In the genomic region with DNA sequence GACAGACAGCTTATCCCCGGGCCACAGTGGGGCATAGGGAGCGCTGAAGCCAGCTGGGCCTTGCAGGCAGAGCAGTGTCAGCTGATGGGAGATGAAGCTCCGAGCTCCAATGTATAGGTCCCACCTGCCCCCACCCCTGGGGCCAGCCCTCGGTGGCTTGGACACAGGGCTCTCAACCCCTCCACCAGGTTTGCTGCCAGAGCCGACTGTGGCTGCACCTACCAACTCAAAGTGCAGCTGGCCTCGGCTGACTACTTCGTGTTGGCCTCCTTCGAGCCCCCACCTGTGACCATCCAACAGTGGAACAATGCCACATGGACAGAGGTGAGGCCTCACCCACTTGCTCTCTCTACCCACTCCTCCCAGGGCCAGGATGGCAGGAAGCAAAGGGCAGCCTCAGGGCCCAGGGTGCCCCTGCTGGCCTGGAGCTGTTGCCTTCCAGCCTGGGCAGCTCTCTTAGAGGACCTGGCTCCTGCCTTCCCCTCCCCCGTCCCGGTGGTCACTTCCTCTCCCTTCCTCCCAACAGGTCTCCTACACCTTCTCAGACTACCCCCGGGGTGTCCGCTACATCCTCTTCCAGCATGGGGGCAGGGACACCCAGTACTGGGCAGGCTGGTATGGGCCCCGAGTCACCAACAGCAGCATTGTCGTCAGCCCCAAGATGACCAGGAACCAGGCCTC, we compare ENCODE assay signal across 23 cellular contexts. TPM values are rescaled to one million over a fixed set of nuclear protein-coding genes. Genes with fewer than 3 reads are reported as not detected.
"Had no signal": no experiment of that assay in that cellular context is flagged by ENCODE, and none has a peak within 500 bp of the region (broad histone marks: within the 10 kb centered on the region; RNA-seq: fewer than 3 reads in every experiment).

No MANE protein-coding gene starts in this region.

- DNase-seq: activated CD4-positive, alpha-beta memory T cell treated with anti-CD3 and anti-CD28 coated beads for 36 hours; activated CD4-positive, alpha-beta T cell treated with anti-CD3 and anti-CD28 coated beads for 1 hour; activated effector memory CD4-positive, alpha-beta T cell treated with anti-CD3 and anti-CD28 coated beads, Interleukin-2, amount 50 U/mL, for 16 hours; activated T-cell treated with anti-CD3 and anti-CD28 coated beads, Interleukin-2, amount 50 U/mL, for 48 hours; amniotic stem cell; caudate nucleus; cortex of kidney; effector CD8-positive, alpha-beta T cell; esophagus squamous epithelium; kidney glomerular epithelial cell; mesendoderm; occipital lobe; psoas muscle; SK-N-SH; spleen; T-cell; upper lobe of right lung had no signal

- H3K27me3 ChIP-seq: esophagus squamous epithelium, spleen, upper lobe of right lung had no signal

- FAIRE-seq: endothelial cell of umbilical vein had no signal

- H3K27me3 Mint-ChIP-seq: activated CD4-positive, alpha-beta memory T cell treated with anti-CD3 and anti-CD28 coated beads for 36 hours; activated naive CD8-positive, alpha-beta T cell; T-cell had no signal

- H3K4me3 ChIP-seq: esophagus squamous epithelium, psoas muscle, spleen, thoracic aorta, upper lobe of right lung had no signal

- H3K36me3 Mint-ChIP-seq: activated naive CD8-positive, alpha-beta T cell had no signal

- H3K9me3 Mint-ChIP-seq: activated CD4-positive, alpha-beta memory T cell treated with anti-CD3 and anti-CD28 coated beads for 36 hours; nephron; T-cell had no signal

- H3K9me3 ChIP-seq: esophagus squamous epithelium, psoas muscle, SK-N-SH, spleen, thoracic aorta, upper lobe of right lung had no signal

- H3K4me1 Mint-ChIP-seq: nephron had no signal

- H3K27ac Mint-ChIP-seq: activated CD4-positive, alpha-beta memory T cell treated with anti-CD3 and anti-CD28 coated beads for 36 hours; activated naive CD8-positive, alpha-beta T cell; nephron; T-cell had no signal

- H3K4me1 ChIP-seq: esophagus squamous epithelium, psoas muscle had no signal

- H3K27ac ChIP-seq: esophagus squamous epithelium, psoas muscle, spleen, thoracic aorta, upper lobe of right lung had no signal

- H3K4me2 ChIP-seq: SK-N-SH had no signal

- H3K4me3 Mint-ChIP-seq: activated CD4-positive, alpha-beta memory T cell treated with anti-CD3 and anti-CD28 coated beads for 36 hours; activated naive CD8-positive, alpha-beta T cell; nephron; T-cell had no signal

RNA-seq across cellular contexts. Expression of a gene that starts 18.3 kb away (rescaled TPM):
- total RNA-seq: esophagus squamous epithelium, fibroblast of villous mesenchyme, sciatic nerve had no signal
